Comparison of ENCODE assay signal across 13 cellular contexts in genomic region chr15:52257734-52258062, GRCh38. TPM values are rescaled to one million over a fixed set of nuclear protein-coding genes. Genes with fewer than 3 reads are reported as not detected.
DNase-seq lines count a peak whose midpoint lies in the region; ATAC-seq and TF ChIP-seq lines count a peak whose summit lies in the region.
"Had no signal": no experiment of that assay in that cellular context is flagged by ENCODE, and none has a peak within 500 bp of the region (broad histone marks: within the 10 kb centered on the region; RNA-seq: fewer than 3 reads in every experiment).

No MANE protein-coding gene starts in this region.

- peak; percentile 2 for DNase-seq in NCI-H345 (lab: John Stamatoyannopoulos, UW)
- DNase-seq in NCI-H345 treated with DMSO at 0.1 percent for 48 hours (lab: John Stamatoyannopoulos, UW; ENCODE audit: unreplicated experiment) = no peak
- peak; percentile 7 for DNase-seq in SK-MEL-5 (ENCODE audit: low read depth, low spot score)
- no peak for DNase-seq in left ventricle myocardium superior
- DNase-seq in upper lobe of right lung = no peak
- no peak for DNase-seq in activated T-helper 2 cell treated with anti-CD3 and anti-CD28 coated beads, Interferon-gamma antibody, Interleukin-2, Interleukin-4, amounts not matched to agents 10 μg/mL and 5 μg/mL and 100 μg/mL, durations not matched to agents 14 hours and 24 hours and 36 hours (ENCODE audit: low spot score)
- DNase-seq in stimulated activated naive CD4-positive, alpha-beta T cell (lab: John Stamatoyannopoulos, UW) = no peak
- DNase-seq in activated CD4-positive, alpha-beta T cell treated with anti-CD3 and anti-CD28 coated beads, Interleukin-2, amount 50 U/mL, for 48 hours = no peak
- DNase-seq: activated CD4-positive, alpha-beta memory T cell treated with anti-CD3 and anti-CD28 coated beads for 36 hours; central memory CD4-positive, alpha-beta T cell; occipital lobe; PC-3 had no signal

- H3K4me3 ChIP-seq in upper lobe of right lung = no peak overlapping the region
- H3K4me3 ChIP-seq: GM12878 had no signal

- no peaks in the 10 kb centered on the region for H3K9me3 Mint-ChIP-seq in activated T-helper 2 cell treated with anti-CD3 and anti-CD28 coated beads, Interferon-gamma antibody, Interleukin-2, Interleukin-4, amounts not matched to agents 10 μg/mL and 5 μg/mL and 100 μg/mL, durations not matched to agents 14 hours and 24 hours and 36 hours
- H3K9me3 Mint-ChIP-seq: activated CD4-positive, alpha-beta memory T cell treated with anti-CD3 and anti-CD28 coated beads for 36 hours had no signal

- H3K27ac ChIP-seq in upper lobe of right lung = no peak overlapping the region

- no peaks in the 10 kb centered on the region for H3K27me3 Mint-ChIP-seq in activated T-helper 2 cell treated with anti-CD3 and anti-CD28 coated beads, Interferon-gamma antibody, Interleukin-2, Interleukin-4, amounts not matched to agents 10 μg/mL and 5 μg/mL and 100 μg/mL, durations not matched to agents 14 hours and 24 hours and 36 hours (ENCODE audit: low read depth)
- H3K27me3 Mint-ChIP-seq: activated CD4-positive, alpha-beta memory T cell treated with anti-CD3 and anti-CD28 coated beads for 36 hours had no signal

- H3K4me3 Mint-ChIP-seq in activated T-helper 2 cell treated with anti-CD3 and anti-CD28 coated beads, Interferon-gamma antibody, Interleukin-2, Interleukin-4, amounts not matched to agents 10 μg/mL and 5 μg/mL and 100 μg/mL, durations not matched to agents 14 hours and 24 hours and 36 hours (ENCODE audit: low read depth) = no peak overlapping the region
- H3K4me3 Mint-ChIP-seq: activated CD4-positive, alpha-beta memory T cell treated with anti-CD3 and anti-CD28 coated beads for 36 hours had no signal

- H3K36me3 Mint-ChIP-seq in activated T-helper 2 cell treated with anti-CD3 and anti-CD28 coated beads, Interferon-gamma antibody, Interleukin-2, Interleukin-4, amounts not matched to agents 10 μg/mL and 5 μg/mL and 100 μg/mL, durations not matched to agents 14 hours and 24 hours and 36 hours (ENCODE audit: low read depth) = peaks cover 5% of the 10 kb centered on the region
- H3K36me3 Mint-ChIP-seq: activated CD4-positive, alpha-beta memory T cell treated with anti-CD3 and anti-CD28 coated beads for 36 hours had no signal

- no peak for TF ChIP-seq CTCF in upper lobe of right lung (IDR thresholded peaks at IDR 0.05)

- in situ Hi-C loops in SK-MEL-5 (cut with HindIII; ENCODE audit: low pct_unique_long_range_greater_than_20kb, low sequenced_read_pairs) = loop anchor here (25.0 kb wide), 1 partner anchor 480 kb away; no protein-coding TSS in a partner anchor

- no peaks in the 10 kb centered on the region for H3K36me3 ChIP-seq in upper lobe of right lung

- ATAC-seq in left ventricle myocardium superior = peak; percentile 56
- peak; percentile 48 for ATAC-seq in upper lobe of right lung
- ATAC-seq: GM12878, PC-3 had no signal

- H3K27me3 ChIP-seq in upper lobe of right lung = no peaks in the 10 kb centered on the region

- H3K27ac Mint-ChIP-seq in activated T-helper 2 cell treated with anti-CD3 and anti-CD28 coated beads, Interferon-gamma antibody, Interleukin-2, Interleukin-4, amounts not matched to agents 10 μg/mL and 5 μg/mL and 100 μg/mL, durations not matched to agents 14 hours and 24 hours and 36 hours = no peak overlapping the region
- H3K27ac Mint-ChIP-seq: activated CD4-positive, alpha-beta memory T cell treated with anti-CD3 and anti-CD28 coated beads for 36 hours had no signal

- peaks cover 12% of the 10 kb centered on the region for H3K4me1 ChIP-seq in upper lobe of right lung

- intact Hi-C loops in left ventricle myocardium superior (cut with micrococcal nuclease) = loop anchor here (2.0 kb wide), 1 partner anchor 479 kb away; no protein-coding TSS in a partner anchor
- intact Hi-C loops in upper lobe of right lung (cut with DNase I) = loop anchor here (10.0 kb wide), 1 partner anchor 477 kb away; no protein-coding TSS in a partner anchor
- intact Hi-C loops in activated T-helper 2 cell treated with anti-CD3 and anti-CD28 coated beads, Interferon-gamma antibody, Interleukin-2, Interleukin-4, amounts not matched to agents 10 μg/mL and 5 μg/mL and 100 μg/mL, durations not matched to agents 14 hours and 24 hours and 36 hours (cut with micrococcal nuclease) = loop anchor here (5.0 to 10.0 kb wide), 3 partner anchors 35 to 523 kb away; partner anchors contain the start of gene LYSMD2

- H3K4me1 Mint-ChIP-seq in activated T-helper 2 cell treated with anti-CD3 and anti-CD28 coated beads, Interferon-gamma antibody, Interleukin-2, Interleukin-4, amounts not matched to agents 10 μg/mL and 5 μg/mL and 100 μg/mL, durations not matched to agents 14 hours and 24 hours and 36 hours (ENCODE audit: low read depth) = peaks cover 54% of the 10 kb centered on the region

- no peaks in the 10 kb centered on the region for H3K9me3 ChIP-seq in upper lobe of right lung

RNA-seq across cellular contexts. Expression of gene MYO5C, which starts 37.9 kb away (rescaled TPM):
- 0.03 and 0.11 TPM in 2 replicates for total RNA-seq in SK-MEL-5 (2014; rRNA removed; shearing (Covaris generic))
- polyA plus RNA-seq in SK-MEL-5 (2015; cell fraction: cytosol; rRNA removed) = 0.03 and 0.12 TPM in 2 replicates
- 0.07 and 0.34 TPM in 2 replicates for polyA plus RNA-seq in SK-MEL-5 (2015; cell fraction: nucleus; rRNA removed)
- 2.1 TPM for total RNA-seq in left ventricle myocardium superior
- total RNA-seq in upper lobe of right lung = 80.0 TPM
- 0.32 and 0.64 TPM in 2 replicates for total RNA-seq in activated T-helper 2 cell treated with anti-CD3 and anti-CD28 coated beads, Interferon-gamma antibody, Interleukin-2, Interleukin-4, amounts not matched to agents 10 μg/mL and 5 μg/mL and 100 μg/mL, durations not matched to agents 14 hours and 24 hours and 36 hours

Comparison
In these comparisons a context has a peak if more than half of its experiments do, and no peak if none do; other contexts are left out.
1. DNase-seq: peak in NCI-H345 (single experiment) and SK-MEL-5 (single experiment); none in NCI-H345 treated with DMSO at 0.1 percent for 48 hours (single experiment), left ventricle myocardium superior (single experiment), upper lobe of right lung (single experiment), activated T-helper 2 cell treated with anti-CD3 and anti-CD28 coated beads, Interferon-gamma antibody, Interleukin-2, Interleukin-4, amounts not matched to agents 10 μg/mL and 5 μg/mL and 100 μg/mL, durations not matched to agents 14 hours and 24 hours and 36 hours (single experiment), stimulated activated naive CD4-positive, alpha-beta T cell (0 of 6) and activated CD4-positive, alpha-beta T cell treated with anti-CD3 and anti-CD28 coated beads, Interleukin-2, amount 50 U/mL, for 48 hours (0 of 2).
2. RNA of gene MYO5C, which starts 37.9 kb away (total RNA-seq): 80.0 TPM in upper lobe of right lung (single experiment); 2.1 TPM in left ventricle myocardium superior (single experiment), 0.32 to 0.64 TPM in activated T-helper 2 cell treated with anti-CD3 and anti-CD28 coated beads, Interferon-gamma antibody, Interleukin-2, Interleukin-4, amounts not matched to agents 10 μg/mL and 5 μg/mL and 100 μg/mL, durations not matched to agents 14 hours and 24 hours and 36 hours and 0.03 to 0.11 TPM in SK-MEL-5; every median in the first group is over 10 times any median in the second.